Comparison of ENCODE assay signal across 26 cellular contexts in the genomic region with DNA sequence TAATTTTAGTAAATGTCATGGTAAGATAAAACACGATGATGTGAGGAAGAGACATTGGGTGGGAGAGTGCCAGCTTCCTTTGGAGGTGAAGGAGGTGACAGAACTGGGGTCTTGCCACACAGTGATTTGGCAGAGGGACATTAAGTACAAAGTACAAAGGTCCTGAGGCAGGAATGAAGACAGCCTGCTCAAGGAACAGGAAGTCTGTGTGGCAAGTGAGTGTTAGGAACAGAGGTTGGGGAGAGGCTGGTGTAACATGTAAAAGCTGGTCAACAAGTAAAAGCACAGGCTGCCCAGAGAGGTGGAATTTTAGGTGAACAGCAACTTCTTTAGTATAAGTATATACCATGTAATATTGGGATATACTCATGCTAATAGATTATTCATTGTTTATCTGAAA.
A peak's percentile ranks its signal among the peaks of the same experiment; 100 is the strongest.
DNase-seq lines count a peak whose midpoint lies in the region; ATAC-seq and TF ChIP-seq lines count a peak whose summit lies in the region.
"Had no signal": no experiment of that assay in that cellular context is flagged by ENCODE, and none has a peak within 500 bp of the region (broad histone marks: within the 10 kb centered on the region; RNA-seq: fewer than 3 reads in every experiment).

No MANE protein-coding gene starts in this region.

- peak overlapping the region; percentile 47 for H3K27ac Mint-ChIP-seq in activated T-helper 17 cell treated with anti-CD3 and anti-CD28 coated beads, Interleukin-2, amount 50 U/mL, for 72 hours
- peak overlapping the region; percentile 91 for H3K27ac Mint-ChIP-seq in stimulated activated naive B cell treated with anti-CD40 and anti-IgM and Interleukin-4, amounts not matched to agents 10 μg/mL and 1 μg/mL and 100 μg/mL, for 72 hours

- H3K27ac ChIP-seq in heart right ventricle = no peak overlapping the region
- H3K27ac ChIP-seq: BLaER1 treated with 17β-estradiol and CSF1 and Interleukin-3, amounts not matched to agents 10 nM and 100 nM; suprapubic skin; upper lobe of right lung had no signal

- peaks cover 0 to 12% (median 0%) of the 10 kb centered on the region in 7 donors for H3K27me3 ChIP-seq in heart right ventricle
- H3K27me3 ChIP-seq: BLaER1 treated with 17β-estradiol and CSF1 and Interleukin-3, amounts not matched to agents 10 nM and 100 nM; dorsolateral prefrontal cortex; suprapubic skin; upper lobe of right lung had no signal

- intact Hi-C loops in left cardiac atrium (cut with DNase I) = no loop called here
- intact Hi-C loops in heart right ventricle (cut with DNase I) = no loop called here

- peak; percentile 21 to 23 for ATAC-seq in left cardiac atrium
- ATAC-seq in heart right ventricle = no peak
- ATAC-seq in activated T-helper 17 cell treated with anti-CD3 and anti-CD28 coated beads, Interleukin-2, amount 50 U/mL, for 72 hours (replicated peaks) = no peak
- no peak for ATAC-seq in stimulated activated naive B cell treated with anti-CD40 and anti-IgM and Interleukin-4, amounts not matched to agents 10 μg/mL and 1 μg/mL and 100 μg/mL, for 72 hours (replicated peaks)
- ATAC-seq: HCT116, Right ventricle myocardium inferior, SK-N-SH treated with all-trans-retinoic acid at 6 μM for 48 hours, upper lobe of right lung had no signal

- TF ChIP-seq CTCF in heart right ventricle (IDR thresholded peaks at IDR 0.05) (no peak), GM13977 (IDR thresholded peaks at IDR 0.05; ENCODE audit: extremely low read depth, insufficient read depth, missing control alignments) (no peak)

- 0 to 46% methylated on average over 1 of the region's 1 CpG for WGBS in heart right ventricle, 2 donors

- H3K9me3 ChIP-seq in heart right ventricle = peaks cover 0 to 14% (median 4%) of the 10 kb centered on the region in 11 donors
- H3K9me3 ChIP-seq: suprapubic skin, upper lobe of right lung had no signal

- peaks cover 3% of the 10 kb centered on the region for H3K9me3 Mint-ChIP-seq in activated T-helper 17 cell treated with anti-CD3 and anti-CD28 coated beads, Interleukin-2, amount 50 U/mL, for 72 hours
- H3K9me3 Mint-ChIP-seq in stimulated activated naive B cell treated with anti-CD40 and anti-IgM and Interleukin-4, amounts not matched to agents 10 μg/mL and 1 μg/mL and 100 μg/mL, for 72 hours = peaks cover 4% of the 10 kb centered on the region in 2 donors

- peaks cover 94% of the 10 kb centered on the region for H3K36me3 Mint-ChIP-seq in activated T-helper 17 cell treated with anti-CD3 and anti-CD28 coated beads, Interleukin-2, amount 50 U/mL, for 72 hours (ENCODE audit: low read depth)
- peaks cover 56 to 65% of the 10 kb centered on the region in 2 donors for H3K36me3 Mint-ChIP-seq in stimulated activated naive B cell treated with anti-CD40 and anti-IgM and Interleukin-4, amounts not matched to agents 10 μg/mL and 1 μg/mL and 100 μg/mL, for 72 hours
- H3K36me3 Mint-ChIP-seq: brain had no signal

- H3K4me3 ChIP-seq in heart right ventricle = no peak overlapping the region
- H3K4me3 ChIP-seq: BLaER1 treated with 17β-estradiol and CSF1 and Interleukin-3, amounts not matched to agents 10 nM and 100 nM; dorsolateral prefrontal cortex; suprapubic skin; upper lobe of right lung had no signal

- H3K4me3 Mint-ChIP-seq in activated T-helper 17 cell treated with anti-CD3 and anti-CD28 coated beads, Interleukin-2, amount 50 U/mL, for 72 hours = no peak overlapping the region
- H3K4me3 Mint-ChIP-seq in stimulated activated naive B cell treated with anti-CD40 and anti-IgM and Interleukin-4, amounts not matched to agents 10 μg/mL and 1 μg/mL and 100 μg/mL, for 72 hours = peak overlapping the region in 1 of 2 donors; percentile 59
- H3K4me3 Mint-ChIP-seq: brain had no signal

- H3K27me3 Mint-ChIP-seq in activated T-helper 17 cell treated with anti-CD3 and anti-CD28 coated beads, Interleukin-2, amount 50 U/mL, for 72 hours = no peaks in the 10 kb centered on the region
- H3K27me3 Mint-ChIP-seq in stimulated activated naive B cell treated with anti-CD40 and anti-IgM and Interleukin-4, amounts not matched to agents 10 μg/mL and 1 μg/mL and 100 μg/mL, for 72 hours = no peaks in the 10 kb centered on the region

- in situ Hi-C loops in GM13977 (cut with MboI; ENCODE audit: low pct_unique_long_range_greater_than_20kb, low sequenced_read_pairs, unreplicated experiment) = no loop called here

- peaks cover 0 to 90% (median 0%) of the 10 kb centered on the region in 9 donors for H3K36me3 ChIP-seq in heart right ventricle
- H3K36me3 ChIP-seq: suprapubic skin had no signal

- peaks cover 10% of the 10 kb centered on the region for H3K4me1 Mint-ChIP-seq in activated T-helper 17 cell treated with anti-CD3 and anti-CD28 coated beads, Interleukin-2, amount 50 U/mL, for 72 hours
- H3K4me1 Mint-ChIP-seq in stimulated activated naive B cell treated with anti-CD40 and anti-IgM and Interleukin-4, amounts not matched to agents 10 μg/mL and 1 μg/mL and 100 μg/mL, for 72 hours = peaks cover 28 to 33% of the 10 kb centered on the region in 2 donors

- no peaks in the 10 kb centered on the region for H3K4me1 ChIP-seq in heart right ventricle
- H3K4me1 ChIP-seq: suprapubic skin, upper lobe of right lung had no signal

- DNase-seq in left cardiac atrium = no peak
- DNase-seq in heart right ventricle = no peak
- DNase-seq in mucosa of gallbladder (ENCODE audit: low spot score) = peak; percentile 38
- DNase-seq in stimulated activated naive B cell treated with anti-CD40 and anti-IgM and Interleukin-4, amounts not matched to agents 10 μg/mL and 1 μg/mL and 100 μg/mL, for 72 hours = no peak
- no peak for DNase-seq in retina
- no peak for DNase-seq in GM13977 (ENCODE audit: low spot score)
- DNase-seq: activated CD4-positive, alpha-beta T cell treated with anti-CD3 and anti-CD28 coated beads for 1 hour; amniotic stem cell; DMS79; MV-4-11; NCI-H1436; NCI-H2081; NCI-H226; NCI-H526 treated with DMSO at 0.1 percent for 48 hours; NK-92 treated with Interleukin-12 subunit alpha and Interleukin-12 subunit beta, amount 100 ng/mL, for 24 hours; occipital lobe; stimulated activated naive CD4-positive, alpha-beta T cell treated with Interleukin-2 at 50 U/mL for 16 hours; upper lobe of right lung had no signal

Comparison
In these comparisons a context has a peak if more than half of its experiments do, and no peak if none do; other contexts are left out.
1. ATAC-seq: peak in left cardiac atrium (2 of 2); none in heart right ventricle (0 of 8), activated T-helper 17 cell treated with anti-CD3 and anti-CD28 coated beads, Interleukin-2, amount 50 U/mL, for 72 hours (single experiment) and stimulated activated naive B cell treated with anti-CD40 and anti-IgM and Interleukin-4, amounts not matched to agents 10 μg/mL and 1 μg/mL and 100 μg/mL, for 72 hours (0 of 2).